ENCODE assay signal across 1 cellular context in the genomic region with DNA sequence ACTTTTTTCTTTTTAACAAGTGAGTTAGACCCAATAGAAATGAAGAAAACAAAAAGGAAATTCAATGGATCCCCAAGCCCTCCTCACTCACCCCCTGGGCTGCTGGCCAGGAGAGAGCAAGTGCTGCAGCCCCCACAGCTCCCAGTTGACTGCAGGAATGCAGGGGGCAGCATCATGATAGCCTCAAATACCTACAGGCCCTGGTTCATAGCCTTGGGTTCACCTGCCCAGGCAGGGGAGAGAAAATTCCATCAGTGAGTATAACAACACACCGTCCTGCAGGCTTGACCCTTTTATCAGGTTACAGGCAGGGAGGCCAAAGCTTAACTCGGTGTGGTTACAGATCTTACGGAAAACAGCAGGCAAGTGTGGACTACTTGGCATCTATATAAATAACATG.
TF ChIP-seq lines count a peak whose summit lies in the region.

No MANE protein-coding gene starts in this region.

TF ChIP-seq in IMR-90, 13 proteins besides CTCF, POLR2A, EP300 and RAD21:
- TF ChIP-seq RCOR1 (IDR thresholded peaks at IDR 0.05; ENCODE audit: insufficient replicate concordance, low read length) (no peak), NFE2L2 (IDR thresholded peaks at IDR 0.05; ENCODE audit: low read depth, low read length) (no peak), MXI1 (IDR thresholded peaks at IDR 0.05; ENCODE audit: borderline replicate concordance, low read depth, low read length) (no peak), MAFK (IDR thresholded peaks at IDR 0.05; ENCODE audit: low read depth, low read length) (no peak), CEBPB (IDR thresholded peaks at IDR 0.05; ENCODE audit: low read depth, low read length) (no peak), BHLHE40 (IDR thresholded peaks at IDR 0.05; ENCODE audit: low read depth, low read length) (no peak), FOS (IDR thresholded peaks at IDR 0.05; ENCODE audit: low read depth, low read length) (no peak), CHD1 (IDR thresholded peaks at IDR 0.05; ENCODE audit: low read depth, low read length) (no peak), SMC3 (IDR thresholded peaks at IDR 0.05; ENCODE audit: low read depth, low read length) (no peak), RFX5 (IDR thresholded peaks at IDR 0.05; ENCODE audit: low read depth, low read length) (no peak), MAZ (IDR thresholded peaks at IDR 0.05; ENCODE audit: borderline replicate concordance, low read depth, low read length) (no peak)
- TF ChIP-seq, protein P1, sequence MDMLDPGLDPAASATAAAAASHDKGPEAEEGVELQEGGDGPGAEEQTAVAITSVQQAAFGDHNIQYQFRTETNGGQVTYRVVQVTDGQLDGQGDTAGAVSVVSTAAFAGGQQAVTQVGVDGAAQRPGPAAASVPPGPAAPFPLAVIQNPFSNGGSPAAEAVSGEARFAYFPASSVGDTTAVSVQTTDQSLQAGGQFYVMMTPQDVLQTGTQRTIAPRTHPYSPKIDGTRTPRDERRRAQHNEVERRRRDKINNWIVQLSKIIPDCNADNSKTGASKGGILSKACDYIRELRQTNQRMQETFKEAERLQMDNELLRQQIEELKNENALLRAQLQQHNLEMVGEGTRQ (IDR thresholded peaks at IDR 0.05; ENCODE audit: low read depth, low read length): no peak
- TF ChIP-seq, protein P2, sequence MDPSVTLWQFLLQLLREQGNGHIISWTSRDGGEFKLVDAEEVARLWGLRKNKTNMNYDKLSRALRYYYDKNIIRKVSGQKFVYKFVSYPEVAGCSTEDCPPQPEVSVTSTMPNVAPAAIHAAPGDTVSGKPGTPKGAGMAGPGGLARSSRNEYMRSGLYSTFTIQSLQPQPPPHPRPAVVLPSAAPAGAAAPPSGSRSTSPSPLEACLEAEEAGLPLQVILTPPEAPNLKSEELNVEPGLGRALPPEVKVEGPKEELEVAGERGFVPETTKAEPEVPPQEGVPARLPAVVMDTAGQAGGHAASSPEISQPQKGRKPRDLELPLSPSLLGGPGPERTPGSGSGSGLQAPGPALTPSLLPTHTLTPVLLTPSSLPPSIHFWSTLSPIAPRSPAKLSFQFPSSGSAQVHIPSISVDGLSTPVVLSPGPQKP (IDR thresholded peaks at IDR 0.05; ENCODE audit: borderline replicate concordance, low read depth, low read length): no peak
